10 cellular contexts compared by ENCODE assay signal in the genomic region with DNA sequence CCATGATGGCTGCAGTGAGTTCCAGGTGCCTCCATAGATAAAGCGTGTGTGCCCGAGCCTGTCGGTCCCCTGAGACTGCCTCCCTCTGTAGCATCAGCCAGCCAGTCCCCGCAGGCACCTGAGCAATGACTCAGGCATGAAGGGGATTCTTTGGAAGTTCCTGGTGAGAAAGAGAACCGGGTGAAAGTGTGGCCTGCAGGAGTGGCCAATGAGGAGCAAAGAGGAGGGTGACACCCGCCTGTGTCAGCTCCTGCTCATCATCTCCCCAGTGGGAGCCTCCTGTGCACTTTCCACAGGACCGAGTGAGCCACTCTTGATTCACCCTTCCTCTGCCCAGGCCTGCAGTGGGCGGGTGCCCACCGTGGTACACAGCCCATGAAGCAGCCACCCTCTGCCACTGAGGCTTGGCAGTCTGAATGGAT.
A peak's percentile ranks its signal among the peaks of the same experiment; 100 is the strongest.
DNase-seq lines count a peak whose midpoint lies in the region; ATAC-seq and TF ChIP-seq lines count a peak whose summit lies in the region.
"Had no signal": no experiment of that assay in that cellular context is flagged by ENCODE, and none has a peak within 500 bp of the region (broad histone marks: within the 10 kb centered on the region; RNA-seq: fewer than 3 reads in every experiment).

No MANE protein-coding gene starts in this region.

- TF ChIP-seq POLR2A in upper lobe of left lung (IDR thresholded peaks at IDR 0.05): no peak

- H3K79me2 ChIP-seq in MM.1S (ENCODE audit: low read length): no peaks in the 10 kb centered on the region

- TF ChIP-seq EP300 in upper lobe of left lung (IDR thresholded peaks at IDR 0.05): no peak

- H3K4me3 ChIP-seq in foreskin fibroblast (ENCODE audit: low read depth in 1 of 2, low read length in 2 of 2): no peak overlapping the region
- no peak overlapping the region for H3K4me3 ChIP-seq in upper lobe of left lung
- H3K4me3 ChIP-seq in MM.1S (ENCODE audit: low read length): no peak overlapping the region
- H3K4me3 ChIP-seq: BLaER1 had no signal

- H3K9ac ChIP-seq in MM.1S (ENCODE audit: low read length): no peak overlapping the region
- H3K9ac ChIP-seq: BLaER1 had no signal

- H3K27me3 Mint-ChIP-seq in activated T-cell treated with anti-CD3 and anti-CD28 coated beads, Interleukin-2, amount 50 U/mL, for 24 hours: no peaks in the 10 kb centered on the region
- H3K27me3 Mint-ChIP-seq: activated naive CD4-positive, alpha-beta T cell treated with anti-CD3 and anti-CD28 coated beads, Interleukin-2, amount 50 U/mL, for 24 hours had no signal

- H3K9me3 Mint-ChIP-seq in activated T-cell treated with anti-CD3 and anti-CD28 coated beads, Interleukin-2, amount 50 U/mL, for 24 hours: no peaks in the 10 kb centered on the region
- H3K9me3 Mint-ChIP-seq: activated naive CD4-positive, alpha-beta T cell treated with anti-CD3 and anti-CD28 coated beads, Interleukin-2, amount 50 U/mL, for 24 hours had no signal

- peak overlapping the region; percentile 92 for H3K27ac Mint-ChIP-seq in activated T-cell treated with anti-CD3 and anti-CD28 coated beads, Interleukin-2, amount 50 U/mL, for 24 hours

- H3K36me3 Mint-ChIP-seq in activated T-cell treated with anti-CD3 and anti-CD28 coated beads, Interleukin-2, amount 50 U/mL, for 24 hours (ENCODE audit: low read depth): no peaks in the 10 kb centered on the region
- H3K36me3 Mint-ChIP-seq: activated naive CD4-positive, alpha-beta T cell treated with anti-CD3 and anti-CD28 coated beads, Interleukin-2, amount 50 U/mL, for 24 hours had no signal

- H3K36me3 ChIP-seq in upper lobe of left lung (no peaks in the 10 kb centered on the region), MM.1S (replicated peaks; ENCODE audit: insufficient read depth, low read length) (no peaks in the 10 kb centered on the region)
- H3K36me3 ChIP-seq: BLaER1 had no signal

- DNase-seq in activated T-cell treated with anti-CD3 and anti-CD28 coated beads, Interleukin-2, amount 50 U/mL, for 24 hours: peak; percentile 38
- DNase-seq in activated T-cell treated with anti-CD3 and anti-CD28 coated beads for 4 hours: no peak
- DNase-seq in SW 1271 (lab: John Stamatoyannopoulos, UW): peak; percentile 90
- DNase-seq in foreskin fibroblast: peak; percentile 94
- peak in 1 of 2 donors; percentile 42 for DNase-seq in upper lobe of left lung
- DNase-seq in MM.1S: no peak
- no peak for DNase-seq in nucleus accumbens (lab: John Stamatoyannopoulos, UW)

- TF ChIP-seq CTCF in foreskin fibroblast (IDR thresholded peaks at IDR 0.05; ENCODE audit: low read depth, low read length): no peak
- no peak for TF ChIP-seq CTCF in upper lobe of left lung (IDR thresholded peaks at IDR 0.05)
- TF ChIP-seq CTCF in MM.1S (IDR thresholded peaks at IDR 0.05; ENCODE audit: low read length): no peak

- no peaks in the 10 kb centered on the region for H4K20me1 ChIP-seq in MM.1S (ENCODE audit: insufficient read depth, low read length)
- H4K20me1 ChIP-seq: BLaER1 had no signal

- no peaks in the 10 kb centered on the region for H3F3A ChIP-seq in MM.1S (ENCODE audit: insufficient read depth, low read length)

- H3K4me3 Mint-ChIP-seq in activated T-cell treated with anti-CD3 and anti-CD28 coated beads, Interleukin-2, amount 50 U/mL, for 24 hours: no peak overlapping the region
- H3K4me3 Mint-ChIP-seq: activated naive CD4-positive, alpha-beta T cell treated with anti-CD3 and anti-CD28 coated beads, Interleukin-2, amount 50 U/mL, for 24 hours had no signal

- no peaks in the 10 kb centered on the region for H3K27me3 ChIP-seq in upper lobe of left lung
- H3K27me3 ChIP-seq in MM.1S (replicated peaks; ENCODE audit: insufficient read depth, low read length): peaks cover 10% of the 10 kb centered on the region; the same call in 1 of the 2 replicates
- H3K27me3 ChIP-seq: BLaER1 had no signal

- H3K27ac ChIP-seq in upper lobe of left lung (peak overlapping the region in 3 of 4 donors; percentile 70 to 75 (median 70)), MM.1S (ENCODE audit: low read length) (no peak overlapping the region)
- H3K27ac ChIP-seq: BLaER1 had no signal

- 82 to 92% methylated on average over 4 to 9 of the region's 9 CpGs for WGBS in upper lobe of left lung, 2 donors

- H3K9me3 ChIP-seq in upper lobe of left lung (no peaks in the 10 kb centered on the region), MM.1S (replicated peaks; ENCODE audit: insufficient read depth, low read length) (no peaks in the 10 kb centered on the region)
- H3K9me3 ChIP-seq: BLaER1 had no signal

- no peak overlapping the region for H3K4me2 ChIP-seq in MM.1S (ENCODE audit: low read depth, low read length)
- H3K4me2 ChIP-seq: BLaER1 had no signal

- no peaks in the 10 kb centered on the region for H3K9me2 ChIP-seq in MM.1S (replicated peaks; ENCODE audit: insufficient read depth, low read length)

- H3K4me1 ChIP-seq in upper lobe of left lung: peaks cover 14 to 20% (median 16%) of the 10 kb centered on the region in 4 donors
- H3K4me1 ChIP-seq in MM.1S (ENCODE audit: low read length): 0 out of 2 replicates have a peak, but pooled peaks cover 10% of the 10 kb centered on the region

- H3K4me1 Mint-ChIP-seq in activated T-cell treated with anti-CD3 and anti-CD28 coated beads, Interleukin-2, amount 50 U/mL, for 24 hours (ENCODE audit: low read depth): peaks cover 31% of the 10 kb centered on the region
- H3K4me1 Mint-ChIP-seq: activated naive CD4-positive, alpha-beta T cell treated with anti-CD3 and anti-CD28 coated beads, Interleukin-2, amount 50 U/mL, for 24 hours had no signal

- H2AFZ ChIP-seq in MM.1S (ENCODE audit: low read length): no peak overlapping the region

- ATAC-seq in upper lobe of left lung (ENCODE audit: low FRiP score in 2 of 2) (no peak), GM19455 (IDR thresholded peaks at IDR 0.05; ENCODE audit: unreplicated experiment) (no peak)

Comparison
In these comparisons a context has a peak if more than half of its experiments do, and no peak if none do; other contexts are left out.
1. DNase-seq: peak in activated T-cell treated with anti-CD3 and anti-CD28 coated beads, Interleukin-2, amount 50 U/mL, for 24 hours (single experiment), SW 1271 (2 of 2) and foreskin fibroblast (2 of 2); none in activated T-cell treated with anti-CD3 and anti-CD28 coated beads for 4 hours (single experiment), MM.1S (single experiment) and nucleus accumbens (0 of 56).